In the genomic region with DNA sequence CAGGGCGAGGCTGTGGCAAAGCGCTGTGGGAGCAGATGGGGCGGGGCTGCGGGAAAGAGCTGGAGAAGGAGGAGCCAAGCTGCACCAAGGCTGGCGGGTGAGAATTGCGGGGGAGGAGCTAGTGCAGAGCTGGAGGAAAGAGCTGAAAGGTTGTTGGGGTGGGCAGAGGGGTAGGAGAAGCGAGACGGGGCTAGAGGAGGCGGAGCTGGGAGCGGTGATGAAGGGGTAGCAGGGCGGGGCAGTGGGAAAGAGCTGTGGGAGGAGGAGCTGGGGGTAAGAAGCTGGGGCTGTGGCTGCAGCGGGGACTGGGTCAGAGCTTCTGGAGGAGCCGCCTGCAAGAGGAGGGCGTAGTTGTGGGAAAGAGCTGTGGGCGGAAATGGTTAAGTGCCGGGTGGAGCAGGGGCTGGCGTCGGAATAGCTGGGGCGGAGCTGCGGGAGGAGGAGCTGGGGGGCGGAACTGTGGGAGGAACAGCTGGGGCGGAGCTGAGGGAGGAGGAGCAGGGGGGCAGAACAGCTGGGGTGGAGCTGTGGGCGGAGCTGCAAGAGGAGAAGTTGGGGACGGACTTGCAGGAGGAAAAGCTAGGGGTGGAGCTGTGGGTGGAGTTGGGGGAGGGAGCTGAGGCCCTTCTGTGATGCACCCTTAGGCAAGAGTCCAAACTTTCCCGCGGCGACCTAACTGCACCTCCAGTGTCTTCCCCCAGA, we compare ENCODE assay signal across 1 cellular context.
TF ChIP-seq lines count a peak whose summit lies in the region.

No MANE protein-coding gene starts in this region.

TF ChIP-seq in SK-N-SH treated with all-trans-retinoic acid at 6 μM for 48 hours, 23 proteins besides CTCF, POLR2A, EP300 and RAD21 (continued from another document):
- TF ChIP-seq, protein P1, sequence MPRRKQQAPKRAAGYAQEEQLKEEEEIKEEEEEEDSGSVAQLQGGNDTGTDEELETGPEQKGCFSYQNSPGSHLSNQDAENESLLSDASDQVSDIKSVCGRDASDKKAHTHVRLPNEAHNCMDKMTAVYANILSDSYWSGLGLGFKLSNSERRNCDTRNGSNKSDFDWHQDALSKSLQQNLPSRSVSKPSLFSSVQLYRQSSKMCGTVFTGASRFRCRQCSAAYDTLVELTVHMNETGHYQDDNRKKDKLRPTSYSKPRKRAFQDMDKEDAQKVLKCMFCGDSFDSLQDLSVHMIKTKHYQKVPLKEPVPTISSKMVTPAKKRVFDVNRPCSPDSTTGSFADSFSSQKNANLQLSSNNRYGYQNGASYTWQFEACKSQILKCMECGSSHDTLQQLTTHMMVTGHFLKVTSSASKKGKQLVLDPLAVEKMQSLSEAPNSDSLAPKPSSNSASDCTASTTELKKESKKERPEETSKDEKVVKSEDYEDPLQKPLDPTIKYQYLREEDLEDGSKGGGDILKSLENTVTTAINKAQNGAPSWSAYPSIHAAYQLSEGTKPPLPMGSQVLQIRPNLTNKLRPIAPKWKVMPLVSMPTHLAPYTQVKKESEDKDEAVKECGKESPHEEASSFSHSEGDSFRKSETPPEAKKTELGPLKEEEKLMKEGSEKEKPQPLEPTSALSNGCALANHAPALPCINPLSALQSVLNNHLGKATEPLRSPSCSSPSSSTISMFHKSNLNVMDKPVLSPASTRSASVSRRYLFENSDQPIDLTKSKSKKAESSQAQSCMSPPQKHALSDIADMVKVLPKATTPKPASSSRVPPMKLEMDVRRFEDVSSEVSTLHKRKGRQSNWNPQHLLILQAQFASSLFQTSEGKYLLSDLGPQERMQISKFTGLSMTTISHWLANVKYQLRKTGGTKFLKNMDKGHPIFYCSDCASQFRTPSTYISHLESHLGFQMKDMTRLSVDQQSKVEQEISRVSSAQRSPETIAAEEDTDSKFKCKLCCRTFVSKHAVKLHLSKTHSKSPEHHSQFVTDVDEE (CRISPR knock-in tag; IDR thresholded peaks at IDR 0.05), result no peak
- TF ChIP-seq OSR1 (CRISPR knock-in tag; IDR thresholded peaks at IDR 0.05) (no peak), ISL1 (CRISPR knock-in tag; IDR thresholded peaks at IDR 0.05) (no peak), CSDC2 (CRISPR knock-in tag; IDR thresholded peaks at IDR 0.05) (no peak), TCF4 (CRISPR knock-in tag; IDR thresholded peaks at IDR 0.05; ENCODE audit: borderline replicate concordance) (no peak), ZFP30 (CRISPR knock-in tag; IDR thresholded peaks at IDR 0.05) (no peak), ARNTL (CRISPR knock-in tag; IDR thresholded peaks at IDR 0.05; ENCODE audit: borderline replicate concordance, low read depth) (no peak)
- TF ChIP-seq, protein P2, sequence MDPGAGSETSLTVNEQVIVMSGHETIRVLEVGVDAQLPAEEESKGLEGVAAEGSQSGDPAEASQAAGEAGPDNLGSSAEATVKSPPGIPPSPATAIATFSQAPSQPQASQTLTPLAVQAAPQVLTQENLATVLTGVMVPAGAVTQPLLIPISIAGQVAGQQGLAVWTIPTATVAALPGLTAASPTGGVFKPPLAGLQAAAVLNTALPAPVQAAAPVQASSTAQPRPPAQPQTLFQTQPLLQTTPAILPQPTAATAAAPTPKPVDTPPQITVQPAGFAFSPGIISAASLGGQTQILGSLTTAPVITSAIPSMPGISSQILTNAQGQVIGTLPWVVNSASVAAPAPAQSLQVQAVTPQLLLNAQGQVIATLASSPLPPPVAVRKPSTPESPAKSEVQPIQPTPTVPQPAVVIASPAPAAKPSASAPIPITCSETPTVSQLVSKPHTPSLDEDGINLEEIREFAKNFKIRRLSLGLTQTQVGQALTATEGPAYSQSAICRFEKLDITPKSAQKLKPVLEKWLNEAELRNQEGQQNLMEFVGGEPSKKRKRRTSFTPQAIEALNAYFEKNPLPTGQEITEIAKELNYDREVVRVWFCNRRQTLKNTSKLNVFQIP (CRISPR knock-in tag; IDR thresholded peaks at IDR 0.05; ENCODE audit: borderline replicate concordance, low read depth), result no peak
